16 cellular contexts compared by ENCODE assay signal in genomic region chr7:137871173-137871915, GRCh38. TPM values are rescaled to one million over a fixed set of nuclear protein-coding genes. Genes with fewer than 3 reads are reported as not detected.
DNase-seq lines count a peak whose midpoint lies in the region; ATAC-seq and TF ChIP-seq lines count a peak whose summit lies in the region.
"Had no signal": no experiment of that assay in that cellular context is flagged by ENCODE, and none has a peak within 500 bp of the region (broad histone marks: within the 10 kb centered on the region; RNA-seq: fewer than 3 reads in every experiment).

No MANE protein-coding gene starts in this region.

- H3K9ac ChIP-seq in IMR-90 (ENCODE audit: low read depth, low read length) = no peak overlapping the region

- no peaks in the 10 kb centered on the region for H3K9me3 ChIP-seq in IMR-90 (ENCODE audit: control insufficient read depth, insufficient read depth, low read length)
- H3K9me3 ChIP-seq: HAP-1, suprapubic skin had no signal

- H3K14ac ChIP-seq in IMR-90 (replicated peaks; ENCODE audit: low read depth, low read length) = peak overlapping the region; percentile 71

- no peak overlapping the region for H3K4me3 Mint-ChIP-seq in nephron progenitor cell
- H3K4me3 Mint-ChIP-seq: activated naive CD8-positive, alpha-beta T cell; central memory CD8-positive, alpha-beta T cell had no signal

- H4K8ac ChIP-seq in IMR-90 (ENCODE audit: low read depth in 2 of 2, low read length in 2 of 2) = peak overlapping the region in 1 of 2 experiments; percentile 46; a peak in 2 of 4 replicates

- no peak for TF ChIP-seq POLR2A in IMR-90 (IDR thresholded peaks at IDR 0.05; ENCODE audit: low read depth, low read length)

- H3K27ac ChIP-seq in ACC112 (ENCODE audit: low read depth, low read length) (0 out of 2 replicates have a peak overlapping the region, but pooled peaks have one; percentile 2), IMR-90 (ENCODE audit: insufficient read depth, low read length) (peak overlapping the region; percentile 30; the same call in 1 of the 2 replicates)
- H3K27ac ChIP-seq: suprapubic skin had no signal

- H3K27ac Mint-ChIP-seq in nephron progenitor cell = peak overlapping the region; percentile 60
- H3K27ac Mint-ChIP-seq: activated naive CD8-positive, alpha-beta T cell had no signal

- H2BK5ac ChIP-seq in IMR-90 (ENCODE audit: low read depth, low read length, poor library complexity, severe bottlenecking) = peak overlapping the region; percentile 61

- H3K4me2 ChIP-seq in IMR-90 (ENCODE audit: low read depth, low read length) = no peak overlapping the region; the same call in 1 of the 2 replicates

- H3K9me1 ChIP-seq in IMR-90 (ENCODE audit: insufficient read depth, low read length) = peaks cover 21% of the 10 kb centered on the region

- H2AK9ac ChIP-seq in IMR-90 (replicated peaks; ENCODE audit: low read depth, low read length, poor library complexity) = no peak overlapping the region

- H3K56ac ChIP-seq in IMR-90 (ENCODE audit: extremely low read depth, insufficient read depth, low read length) = no peak overlapping the region

- peak overlapping the region; percentile 42 for H3K18ac ChIP-seq in IMR-90 (ENCODE audit: low read depth, low read length)

- TF ChIP-seq RAD21 in IMR-90 (IDR thresholded peaks at IDR 0.05; ENCODE audit: low read length) = no peak

- H3K36me3 ChIP-seq in ACC112 (ENCODE audit: insufficient read depth, low read length) (peaks cover 43% of the 10 kb centered on the region), IMR-90 (ENCODE audit: control insufficient read depth, insufficient read depth, low read length) (peaks cover 25% of the 10 kb centered on the region)

- H2AFZ ChIP-seq in ACC112 (ENCODE audit: low read length, unreplicated experiment) (no peak overlapping the region), IMR-90 (replicated peaks; ENCODE audit: low read length, poor library complexity) (no peak overlapping the region)

- H3K36me3 Mint-ChIP-seq in nephron progenitor cell (ENCODE audit: low read depth) = peaks cover 81% of the 10 kb centered on the region

- peaks cover 14 to 50% of the 10 kb centered on the region in 2 experiments for H3K79me1 ChIP-seq in IMR-90 (ENCODE audit: low read depth in 1 of 2, low read length in 2 of 2)

- H4K5ac ChIP-seq in IMR-90 (ENCODE audit: low read depth, low read length) = no peak overlapping the region

- H2BK20ac ChIP-seq in IMR-90 (ENCODE audit: low read depth, low read length) = peak overlapping the region; percentile 86

- no peak for DNase-seq in IMR-90
- DNase-seq in fibroblast of gingiva (ENCODE audit: low read depth) = peak; percentile 89
- DNase-seq in nephron progenitor cell = no peak
- no peak for DNase-seq in cerebellar nuclear complex (lab: John Stamatoyannopoulos, UW)
- DNase-seq in NCI-H345 (lab: John Stamatoyannopoulos, UW) = no peak
- DNase-seq in HuH-7.5 (ENCODE audit: low spot score) = no peak
- DNase-seq: ACHN; activated CD4-positive, alpha-beta T cell treated with anti-CD3 and anti-CD28 coated beads for 4 hours; activated T-cell treated with anti-CD3 and anti-CD28 coated beads for 4 hours; NCI-H1105 treated with DMSO at 0.1 percent for 48 hours had no signal

- no peak overlapping the region for H2BK15ac ChIP-seq in IMR-90 (ENCODE audit: low read depth, low read length)

- WGBS in IMR-90 (ENCODE audit: extremely low coverage in 2 of 2, insufficient read length in 1 of 2), 2 experiments = 96% methylated on average over 5 of the region's 7 CpGs; no CpG with 5 or more reads in 1 of the 2 experiments

- H2BK120ac ChIP-seq in IMR-90 (ENCODE audit: low read depth, low read length) = peak overlapping the region; percentile 20

- H3K4me1 ChIP-seq in ACC112 (ENCODE audit: control insufficient read depth, insufficient read depth, low read length, unreplicated experiment) = peaks cover 40% of the 10 kb centered on the region
- peaks cover 13% of the 10 kb centered on the region for H3K4me1 ChIP-seq in IMR-90 (ENCODE audit: control insufficient read depth, insufficient read depth, low read length)
- H3K4me1 ChIP-seq: HAP-1, suprapubic skin had no signal

- peak overlapping the region; percentile 79 for H3K4ac ChIP-seq in IMR-90 (ENCODE audit: low read depth, low read length)

- peaks cover 4% of the 10 kb centered on the region; the same call in 1 of the 2 replicates for H4K20me1 ChIP-seq in IMR-90 (ENCODE audit: insufficient read depth, low read length)

- H3K23ac ChIP-seq in IMR-90 (ENCODE audit: low read depth, low read length) = 0 out of 2 replicates have a peak overlapping the region, but pooled peaks have one; percentile 24

- H3K4me1 Mint-ChIP-seq in nephron progenitor cell = peaks cover 30% of the 10 kb centered on the region
- H3K4me1 Mint-ChIP-seq: central memory CD8-positive, alpha-beta T cell had no signal

- peak overlapping the region; percentile 62; the same call in 1 of the 2 replicates for H2AK5ac ChIP-seq in IMR-90 (ENCODE audit: low read depth, low read length)

- CTCF ChIA-PET in IMR-90 (lab: Yijun Ruan, JAX) = interaction anchor here (0.6 to 1.0 kb wide), 2 partner anchors 215 to 472 kb away, joined by 3 read pairs; no protein-coding TSS in a partner anchor

- in situ Hi-C loops in IMR-90 (cut with MboI; ENCODE audit: low sequenced_read_pairs) = no loop called here

- dilution Hi-C loops in IMR-90 (cut with HindIII; ENCODE audit: low sequenced_read_pairs, unreplicated experiment) = no loop called here

- POLR2A ChIA-PET in IMR-90 (lab: Charles Lee; ENCODE audit: unreplicated experiment) = interaction anchor here (0.6 kb wide), 1 partner anchor 144 kb away, joined by 3 read pairs; no protein-coding TSS in a partner anchor

- H4K91ac ChIP-seq in IMR-90 (ENCODE audit: insufficient read depth, low read depth, low read length) = peak overlapping the region; percentile 51; the same call in 1 of the 2 replicates

- H3K27me3 Mint-ChIP-seq in nephron progenitor cell (ENCODE audit: low read depth, poor library complexity) = no peaks in the 10 kb centered on the region
- H3K27me3 Mint-ChIP-seq: activated naive CD8-positive, alpha-beta T cell; central memory CD8-positive, alpha-beta T cell had no signal

- H3K4me3 ChIP-seq in ACC112 (ENCODE audit: low read depth, low read length) = no peak overlapping the region
- no peak overlapping the region for H3K4me3 ChIP-seq in IMR-90 (ENCODE audit: insufficient read depth, low read depth, low read length)
- H3K4me3 ChIP-seq: HAP-1, suprapubic skin had no signal

- BruUV-seq in IMR-90 (replicated peaks; lab: Mats Ljungman, UMichigan) = no TSS peak

- H3K9me3 Mint-ChIP-seq in nephron progenitor cell = peaks cover 24% of the 10 kb centered on the region
- H3K9me3 Mint-ChIP-seq: central memory CD8-positive, alpha-beta T cell had no signal

- no peaks in the 10 kb centered on the region for H3K79me2 ChIP-seq in ACC112 (ENCODE audit: control insufficient read depth, insufficient read depth, low read length, unreplicated experiment)

- intact Hi-C loops in IMR-90 (cut with micrococcal nuclease) = no loop called here

- ATAC-seq in IMR-90 (ENCODE audit: low read depth) (peak; percentile 9), HG03025 (IDR thresholded peaks at IDR 0.05; ENCODE audit: low FRiP score, unreplicated experiment) (no peak)

- TF ChIP-seq CTCF in IMR-90 (conservative IDR thresholded peaks at IDR 0.05; ENCODE audit: low read depth, low read length) (no peak), nephron progenitor cell (IDR thresholded peaks at IDR 0.05) (no peak)

- no peaks in the 10 kb centered on the region for H3K27me3 ChIP-seq in ACC112 (ENCODE audit: insufficient read depth, low read length)
- no peaks in the 10 kb centered on the region for H3K27me3 ChIP-seq in IMR-90 (ENCODE audit: control insufficient read depth, insufficient read depth, low read length)
- H3K27me3 ChIP-seq: suprapubic skin had no signal

TF ChIP-seq in IMR-90, 13 proteins besides CTCF, POLR2A, EP300 and RAD21:
- TF ChIP-seq MXI1 (IDR thresholded peaks at IDR 0.05; ENCODE audit: borderline replicate concordance, low read depth, low read length) (no peak), BHLHE40 (IDR thresholded peaks at IDR 0.05; ENCODE audit: low read depth, low read length) (no peak), RCOR1 (IDR thresholded peaks at IDR 0.05; ENCODE audit: insufficient replicate concordance, low read length) (no peak), CHD1 (IDR thresholded peaks at IDR 0.05; ENCODE audit: low read depth, low read length) (no peak), SMC3 (IDR thresholded peaks at IDR 0.05; ENCODE audit: low read depth, low read length) (no peak), FOS (IDR thresholded peaks at IDR 0.05; ENCODE audit: low read depth, low read length) (no peak), CEBPB (IDR thresholded peaks at IDR 0.05; ENCODE audit: low read depth, low read length) (no peak), ELK1 (IDR thresholded peaks at IDR 0.05; ENCODE audit: borderline replicate concordance, low read depth, low read length) (no peak), MAFK (IDR thresholded peaks at IDR 0.05; ENCODE audit: low read depth, low read length) (no peak)

RNA-seq across cellular contexts. Expression of gene DGKI, which starts 24.6 kb away (rescaled TPM):
- 15.3 and 15.8 TPM in 2 replicates for total RNA-seq in IMR-90 (2012; rRNA removed)
- 3.8 and 3.9 TPM in 2 replicates for polyA plus RNA-seq in IMR-90 (2012; rRNA removed)
- 1.8 and 2.6 TPM in 2 replicates for polyA plus RNA-seq in IMR-90 (2012; cell fraction: cytosol; rRNA removed)
- 6.1 and 19.7 TPM in 2 replicates for polyA plus RNA-seq in IMR-90 (2012; cell fraction: nucleus; rRNA removed; ENCODE audit: low replicate concordance)
